In the genomic region with DNA sequence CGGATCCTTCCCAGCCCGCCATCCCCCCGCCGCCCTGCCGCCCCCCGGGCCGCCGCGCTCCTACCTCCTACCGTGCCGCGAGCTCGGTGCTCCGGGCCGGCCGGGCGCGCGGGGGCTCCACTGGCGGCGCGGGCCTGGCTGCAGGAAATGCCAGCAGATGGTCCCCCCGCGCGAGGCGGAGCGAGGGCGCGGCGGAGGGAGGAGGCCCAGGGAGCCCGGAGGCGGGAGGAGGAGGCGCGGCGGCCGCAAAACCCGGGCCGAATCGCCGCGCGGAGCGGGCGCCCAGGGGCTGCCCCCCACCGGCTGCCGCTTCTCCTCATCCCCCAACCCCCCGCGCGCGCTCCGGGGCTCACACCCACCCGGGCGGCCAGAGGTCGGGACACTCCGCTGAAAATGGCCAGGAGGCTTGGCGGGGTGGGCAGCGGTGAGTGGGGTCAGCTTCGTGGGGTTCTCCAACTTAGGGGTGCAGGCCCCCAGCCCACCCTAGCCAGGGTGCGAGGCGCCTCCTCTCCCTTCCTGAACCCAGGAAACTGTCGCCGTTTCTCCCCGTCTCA, we compare ENCODE assay signal across 8 cellular contexts. TPM values are rescaled to one million over a fixed set of nuclear protein-coding genes. Genes with fewer than 3 reads are reported as not detected.
A peak's percentile ranks its signal among the peaks of the same experiment; 100 is the strongest.
DNase-seq lines count a peak whose midpoint lies in the region; ATAC-seq and FAIRE-seq lines count a peak whose summit lies in the region.

TSS of gene OSBPL5 (minus strand) at position 159 of the 554 bp plus-strand sequence. CDS start 36,162 bp downstream, outside the sequence.

- no peaks in the 10 kb centered on the region for H3K9me3 Mint-ChIP-seq in T-cell

- H3K27me3 Mint-ChIP-seq in T-cell = peaks cover 12 to 57% of the 10 kb centered on the region in 2 donors

- H3K4me3 ChIP-seq in right cardiac atrium (ENCODE audit: low read length) = peak within 1 kb of the TSS; percentile 94

- POLR2A ChIA-PET in T-cell (lab: Charles Lee) = no interaction called here

- peak within 1 kb of the TSS; percentile 70 to 87 (median 78) for H3K4me3 Mint-ChIP-seq in T-cell

- peak within 1 kb of the TSS; percentile 57 to 77 for H3K27ac Mint-ChIP-seq in T-cell

- peak within 1 kb of the TSS; percentile 18 for H3K27ac ChIP-seq in right cardiac atrium (ENCODE audit: low read length)

- FAIRE-seq in urothelium cell line (lab: Jason Lieb, UNC) = no peak

- H3K36me3 Mint-ChIP-seq in T-cell = no peaks in the 10 kb centered on the region

- H3K9me3 ChIP-seq in right cardiac atrium (ENCODE audit: control insufficient read depth, low read length) = no peaks in the 10 kb centered on the region

- intact Hi-C loops in right cardiac atrium (cut with DNase I) = no loop called here

- under 1% methylated on average over 63 of the region's 63 CpGs for WGBS in right cardiac atrium

- H3K4me1 ChIP-seq in right cardiac atrium (ENCODE audit: control insufficient read depth, insufficient read depth, low read length) = peaks cover 9% of the 10 kb centered on the region

- peaks cover 43 to 46% (median 44%) of the 10 kb centered on the region in 3 donors for H3K4me1 Mint-ChIP-seq in T-cell

- CTCF ChIA-PET in T-cell (lab: Charles Lee) = no interaction called here

- no peaks in the 10 kb centered on the region for H3K27me3 ChIP-seq in right cardiac atrium (ENCODE audit: control insufficient read depth, insufficient read depth)

- no peak for DNase-seq in activated CD4-positive, CD25-positive, alpha-beta regulatory T cell treated with anti-CD3 and anti-CD28 coated beads, Interleukin-2, amount 50 U/mL, for 72 hours
- DNase-seq in T-cell = peak in 33 of 34 experiments; percentile 8 to 63 (median 39)
- peak; percentile 88 for DNase-seq in astrocyte of the hippocampus (ENCODE audit: low read depth, low spot score)
- peak; percentile 84 to 93 (median 93) for DNase-seq in right cardiac atrium
- DNase-seq in pons (ENCODE audit: low spot score) = peak; percentile 43
- DNase-seq in urothelium cell line (ENCODE audit: low spot score) = peak; percentile 81

- ATAC-seq in activated CD4-positive, CD25-positive, alpha-beta regulatory T cell treated with anti-CD3 and anti-CD28 coated beads, Interleukin-2, amount 50 U/mL, for 24 hours = peak; percentile 39 to 50
- ATAC-seq in T-cell (replicated peaks in 1 of 4) (peak; percentile 73 to 81 (median 78)), right cardiac atrium (peak; percentile 57 to 67), HG03045 (IDR thresholded peaks at IDR 0.05; ENCODE audit: unreplicated experiment) (no peak)

RNA-seq across cellular contexts. Expression of gene OSBPL5, which starts in this region (rescaled TPM):
- total RNA-seq in T-cell = 10 to 100 TPM; 11.2 to 41.5 (median 20.9) TPM
- 10 to 100 TPM; 14.1 to 19.1 (median 15.4) TPM for total RNA-seq in right cardiac atrium
- polyA plus RNA-seq in right cardiac atrium = 10.3 TPM
